8 cellular contexts compared by ENCODE assay signal in the genomic region with DNA sequence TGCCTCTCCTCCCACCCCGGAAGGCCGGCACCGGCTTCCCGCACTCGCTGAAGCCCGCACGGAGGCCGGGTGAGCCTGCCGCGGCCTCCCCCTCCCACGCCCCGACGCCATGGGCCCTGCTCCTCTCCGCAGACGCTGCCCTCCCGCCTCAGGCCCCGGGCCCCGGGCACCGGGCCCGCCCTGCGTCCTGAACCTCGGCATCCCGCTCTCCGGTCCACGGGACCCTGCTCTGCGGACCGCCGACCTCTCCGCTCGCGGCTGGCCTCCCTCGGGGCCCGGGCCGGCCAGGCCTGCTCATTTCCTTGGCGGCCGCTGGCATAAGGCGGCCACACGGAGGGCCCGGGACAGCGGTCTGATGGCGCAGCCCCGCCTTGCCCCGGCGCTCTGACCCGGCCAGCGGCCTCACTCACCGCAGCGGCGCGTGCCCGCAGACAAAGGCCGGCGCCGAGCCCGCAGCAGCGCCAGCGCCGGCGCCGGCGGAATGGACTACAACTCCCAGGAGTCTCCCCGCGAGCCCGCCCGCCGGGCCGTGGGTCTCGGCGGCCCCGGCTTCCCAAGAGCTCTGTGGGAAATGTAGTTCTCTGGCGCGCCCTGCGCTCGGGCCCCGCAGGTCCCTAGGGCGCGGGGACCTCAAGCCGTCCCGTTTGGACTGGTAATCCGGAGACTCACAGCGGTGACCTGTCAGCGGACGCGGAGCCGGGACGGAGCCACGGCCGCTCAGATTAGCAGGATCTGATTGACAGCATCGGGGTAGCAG. TPM values are rescaled to one million over a fixed set of nuclear protein-coding genes. Genes with fewer than 3 reads are reported as not detected.
DNase-seq lines count a peak whose midpoint lies in the region; ATAC-seq and TF ChIP-seq lines count a peak whose summit lies in the region.

Gene ZNF32, minus strand, starts transcription at position 490 of the 757 bp plus-strand sequence. CDS start 2,748 bp downstream, outside the sequence.

- H3K27me3 ChIP-seq in DOHH2 (ENCODE audit: control insufficient read depth, low read length) (no peaks in the 10 kb centered on the region), SJSA1 (replicated peaks) (no peaks in the 10 kb centered on the region), neuron (ENCODE audit: insufficient read depth, low read length) (peaks cover 2% of the 10 kb centered on the region), stomach smooth muscle (ENCODE audit: control insufficient read depth in 1 of 2, insufficient read depth in 2 of 2, low read length in 2 of 2) (no peaks in the 10 kb centered on the region)

- H3K9ac ChIP-seq in stomach smooth muscle (ENCODE audit: low read length in 2 of 2) = peak within 1 kb of the TSS; percentile 75 to 84

- H3K4me3 ChIP-seq in DOHH2 (ENCODE audit: low read length) (peak within 1 kb of the TSS; percentile 74), SJSA1 (peak within 1 kb of the TSS; percentile 65), neuron (ENCODE audit: low read length) (peak within 1 kb of the TSS; percentile 73), stomach smooth muscle (ENCODE audit: low read length in 2 of 2) (peak within 1 kb of the TSS; percentile 86 to 89)
- H3K4me3 ChIP-seq in Jurkat, Clone E6-1 (ENCODE audit: low read length) = peak within 1 kb of the TSS; percentile 48

- H3K9me2 ChIP-seq in DOHH2 (replicated peaks; ENCODE audit: control insufficient read depth, low read length) = no peaks in the 10 kb centered on the region

- H3K79me2 ChIP-seq in DOHH2 (ENCODE audit: control insufficient read depth, low read length) = no peaks in the 10 kb centered on the region

- no peaks in the 10 kb centered on the region for H4K20me1 ChIP-seq in DOHH2 (ENCODE audit: control insufficient read depth, insufficient read depth, low read depth, low read length)

- H3K4me2 ChIP-seq in DOHH2 (ENCODE audit: low read length) = peak within 1 kb of the TSS; percentile 68

- H3K27ac ChIP-seq in DOHH2 (ENCODE audit: low read depth, low read length) = no peak within 1 kb of the TSS
- peak within 1 kb of the TSS; percentile 46 for H3K27ac ChIP-seq in SJSA1
- peak within 1 kb of the TSS; percentile 62 for H3K27ac ChIP-seq in stomach smooth muscle (ENCODE audit: low read length)

- peak within 1 kb of the TSS; percentile 96 for H2AFZ ChIP-seq in neuron (ENCODE audit: low read depth, low read length)

- H3K9me3 ChIP-seq in DOHH2 (ENCODE audit: control insufficient read depth, insufficient read depth, low read length) (peaks cover 28% of the 10 kb centered on the region), SJSA1 (replicated peaks) (peaks cover 17% of the 10 kb centered on the region), neuron (ENCODE audit: low read length) (peaks cover 41% of the 10 kb centered on the region), stomach smooth muscle (ENCODE audit: control insufficient read depth in 2 of 2, low read length in 2 of 2) (peaks cover 26 to 28% of the 10 kb centered on the region in 2 donors)

- TF ChIP-seq CTCF in DOHH2 (IDR thresholded peaks at IDR 0.05; ENCODE audit: low read depth, low read length, poor library complexity, severe bottlenecking) = no peak

- H3F3A ChIP-seq in DOHH2 (ENCODE audit: control insufficient read depth, insufficient read depth) = no peaks in the 10 kb centered on the region

- peak; percentile 74 for DNase-seq in Jurkat, Clone E6-1 (ENCODE audit: low read depth, low spot score)
- DNase-seq in SJSA1 (ENCODE audit: low read depth in 1 of 2, low spot score in 2 of 2) (peak; percentile 78 to 83), foreskin melanocyte (peak; percentile 74)
- peak; percentile 63 for DNase-seq in activated gamma-delta T cell treated with anti-CD3 and anti-CD28 coated beads, Interleukin-2, amount 50 U/mL, for 16 hours (ENCODE audit: low read depth)

- H3K4me1 ChIP-seq in DOHH2 (ENCODE audit: control insufficient read depth, low read length) (peaks cover 7% of the 10 kb centered on the region), SJSA1 (replicated peaks) (peaks cover 12% of the 10 kb centered on the region), neuron (ENCODE audit: insufficient read depth, low read length) (peaks cover 7% of the 10 kb centered on the region), stomach smooth muscle (ENCODE audit: control insufficient read depth, insufficient read depth, low read length) (peaks cover 21% of the 10 kb centered on the region)

- ATAC-seq in GM21717 (IDR thresholded peaks at IDR 0.05; ENCODE audit: unreplicated experiment) = peak; percentile 100

- H3K36me3 ChIP-seq in DOHH2 (ENCODE audit: control insufficient read depth, low read length) = peaks cover 15% of the 10 kb centered on the region
- peaks cover 27% of the 10 kb centered on the region for H3K36me3 ChIP-seq in SJSA1
- H3K36me3 ChIP-seq in neuron (ENCODE audit: insufficient read depth, low read length) = peaks cover 33% of the 10 kb centered on the region
- peaks cover 25% of the 10 kb centered on the region in 2 donors for H3K36me3 ChIP-seq in stomach smooth muscle (ENCODE audit: control insufficient read depth in 2 of 2, insufficient read depth in 2 of 2, low read length in 2 of 2)

RNA-seq across cellular contexts. Expression of gene ZNF32, which starts in this region (rescaled TPM):
- polyA plus RNA-seq in Jurkat, Clone E6-1 (2012; ENCODE audit: insufficient read depth, insufficient read length) = 87.1 TPM
- 29.8 and 41.3 TPM in 2 replicates for total RNA-seq in SJSA1 (2014; rRNA removed; shearing (Covaris generic))
